ENCODE assay signal across 8 cellular contexts in the genomic region with DNA sequence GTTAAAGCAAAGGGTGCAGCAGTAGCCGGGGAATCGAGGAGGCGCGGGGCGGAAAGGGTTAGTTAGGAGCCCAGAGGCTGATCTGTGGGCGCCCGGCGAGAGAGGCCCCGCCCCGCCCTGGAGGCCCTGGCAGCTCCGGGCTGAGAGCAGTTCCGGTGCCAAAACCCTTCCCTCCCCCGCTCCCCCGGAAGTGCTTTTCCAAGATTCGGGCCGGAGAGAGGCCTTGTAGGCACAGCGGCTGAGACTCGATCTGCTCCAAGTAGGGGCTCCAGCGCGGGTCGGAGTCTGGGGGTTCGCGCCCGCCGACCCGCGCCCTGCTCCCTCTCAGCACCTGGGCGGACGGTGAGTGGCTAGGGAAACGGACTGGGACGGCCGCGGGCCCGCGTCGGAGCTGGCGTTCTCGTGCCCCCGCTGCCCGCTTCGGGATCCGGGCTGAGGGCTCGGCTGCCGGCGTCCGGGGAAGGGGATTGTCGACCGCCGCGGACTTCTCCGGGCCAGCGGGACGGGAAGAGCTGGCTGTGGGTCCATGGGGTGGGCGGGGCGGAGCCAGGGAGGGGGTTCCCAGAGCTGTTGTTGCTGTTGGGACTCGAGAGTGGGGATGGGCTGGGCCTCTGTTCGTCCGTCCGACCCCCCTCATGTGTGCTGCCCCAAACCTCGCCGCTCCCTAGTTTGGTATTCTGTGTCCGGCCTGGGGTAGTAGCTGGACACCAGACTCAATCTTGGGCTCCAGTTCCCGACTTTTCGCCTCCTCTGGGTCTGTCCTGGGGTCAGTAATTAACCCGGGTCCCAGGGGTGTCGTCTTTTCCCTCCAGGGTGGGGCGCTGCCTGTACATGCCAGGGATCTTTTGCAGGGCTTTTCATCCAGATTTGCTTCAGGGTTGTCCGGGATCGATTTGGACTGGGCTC. TPM values are rescaled to one million over a fixed set of nuclear protein-coding genes. Genes with fewer than 3 reads are reported as not detected.
DNase-seq lines count a peak whose midpoint lies in the region; ATAC-seq and TF ChIP-seq lines count a peak whose summit lies in the region.

A gene with protein sequence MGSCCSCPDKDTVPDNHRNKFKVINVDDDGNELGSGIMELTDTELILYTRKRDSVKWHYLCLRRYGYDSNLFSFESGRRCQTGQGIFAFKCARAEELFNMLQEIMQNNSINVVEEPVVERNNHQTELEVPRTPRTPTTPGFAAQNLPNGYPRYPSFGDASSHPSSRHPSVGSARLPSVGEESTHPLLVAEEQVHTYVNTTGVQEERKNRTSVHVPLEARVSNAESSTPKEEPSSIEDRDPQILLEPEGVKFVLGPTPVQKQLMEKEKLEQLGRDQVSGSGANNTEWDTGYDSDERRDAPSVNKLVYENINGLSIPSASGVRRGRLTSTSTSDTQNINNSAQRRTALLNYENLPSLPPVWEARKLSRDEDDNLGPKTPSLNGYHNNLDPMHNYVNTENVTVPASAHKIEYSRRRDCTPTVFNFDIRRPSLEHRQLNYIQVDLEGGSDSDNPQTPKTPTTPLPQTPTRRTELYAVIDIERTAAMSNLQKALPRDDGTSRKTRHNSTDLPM (plus strand): TSS at position 200 of the 906 bp plus-strand sequence. CDS start 98,643 bp downstream, outside the sequence.

- intact Hi-C loops in IMR-90 (cut with micrococcal nuclease): loop anchor here (1.0 to 5.0 kb wide), 3 partner anchors 53 to 100 kb away; no protein-coding TSS in a partner anchor
- intact Hi-C loops in OCI-LY7 (cut with micrococcal nuclease; ENCODE audit: unreplicated experiment): loop anchor here (1.0 kb wide), 1 partner anchor 100 kb away; no protein-coding TSS in a partner anchor

- peaks cover 9% of the 10 kb centered on the region for H3K4me1 ChIP-seq in IMR-90 (ENCODE audit: control insufficient read depth, insufficient read depth, low read length)
- H3K4me1 ChIP-seq in OCI-LY7 (ENCODE audit: insufficient read depth, low read length, poor library complexity, severe bottlenecking): peaks cover 43% of the 10 kb centered on the region
- peaks cover 12% of the 10 kb centered on the region for H3K4me1 ChIP-seq in mucosa of stomach (ENCODE audit: control insufficient read depth, insufficient read depth, low read length)

- peak within 1 kb of the TSS; percentile 90 for H3K27ac ChIP-seq in IMR-90 (ENCODE audit: insufficient read depth, low read length)
- peak within 1 kb of the TSS; percentile 55 for H3K27ac ChIP-seq in OCI-LY7 (ENCODE audit: low read depth, low read length, poor library complexity, severe bottlenecking)

- H3K4me2 ChIP-seq in IMR-90 (ENCODE audit: low read depth, low read length) (peak within 1 kb of the TSS; percentile 94), OCI-LY7 (ENCODE audit: low read length) (peak within 1 kb of the TSS; percentile 99)

- peak within 1 kb of the TSS; percentile 51; the same call in 1 of the 2 replicates for H2BK20ac ChIP-seq in IMR-90 (ENCODE audit: low read depth, low read length)

- TF ChIP-seq POLR2A in IMR-90 (IDR thresholded peaks at IDR 0.05; ENCODE audit: low read depth, low read length) (peak; percentile 89), erythroblast (IDR thresholded peaks at IDR 0.05; ENCODE audit: low read length) (peak; percentile 79)

- H2AFZ ChIP-seq in IMR-90 (replicated peaks; ENCODE audit: low read length, poor library complexity): peak within 1 kb of the TSS; percentile 95
- H2AFZ ChIP-seq in OCI-LY7 (ENCODE audit: low read length): peak within 1 kb of the TSS; percentile 100

- CTCF ChIA-PET in IMR-90 (lab: Yijun Ruan, JAX) (interaction anchor here (0.6 to 1.4 kb wide), 4 partner anchors 82 to 101 kb away, joined by 3 to 5 read pairs (median 4); no protein-coding TSS in a partner anchor), OCI-LY7 (lab: Charles Lee; ENCODE audit: unreplicated experiment) (interaction anchor here (0.5 to 0.6 kb wide), 2 partner anchors 14 to 77 kb away, joined by 3 to 6 read pairs; no protein-coding TSS in a partner anchor)

- H2BK120ac ChIP-seq in IMR-90 (ENCODE audit: low read depth, low read length): peak within 1 kb of the TSS; percentile 67

- H3K4me3 ChIP-seq in IMR-90 (ENCODE audit: insufficient read depth, low read depth, low read length): peak within 1 kb of the TSS; percentile 87
- peak within 1 kb of the TSS; percentile 98 for H3K4me3 ChIP-seq in OCI-LY7 (ENCODE audit: low read depth, low read length, poor library complexity, severe bottlenecking)
- H3K4me3 ChIP-seq in mucosa of stomach (ENCODE audit: low read length): peak within 1 kb of the TSS; percentile 93

- H3K14ac ChIP-seq in IMR-90 (replicated peaks; ENCODE audit: low read depth, low read length): peak within 1 kb of the TSS; percentile 94

- peak within 1 kb of the TSS; percentile 83 for H2AK5ac ChIP-seq in IMR-90 (ENCODE audit: low read depth, low read length)

- peak within 1 kb of the TSS; percentile 99 to 100 for H4K8ac ChIP-seq in IMR-90 (ENCODE audit: low read depth in 2 of 2, low read length in 2 of 2)

- H3K27me3 ChIP-seq in IMR-90 (ENCODE audit: control insufficient read depth, insufficient read depth, low read length) (no peaks in the 10 kb centered on the region), mucosa of stomach (ENCODE audit: control insufficient read depth, insufficient read depth, low read length) (no peaks in the 10 kb centered on the region)

- H3K18ac ChIP-seq in IMR-90 (ENCODE audit: low read depth, low read length): peak within 1 kb of the TSS; percentile 75

- peak within 1 kb of the TSS; percentile 45; the same call in 2 of the 3 replicates for H2BK15ac ChIP-seq in IMR-90 (ENCODE audit: low read depth, low read length)

- TF ChIP-seq RAD21 in IMR-90 (IDR thresholded peaks at IDR 0.05; ENCODE audit: low read length): peak; percentile 59

- TF ChIP-seq CTCF in IMR-90 (conservative IDR thresholded peaks at IDR 0.05; ENCODE audit: low read depth, low read length): peak; percentile 46
- TF ChIP-seq CTCF in OCI-LY7 (conservative IDR thresholded peaks at IDR 0.05; ENCODE audit: low read length): peak; percentile 65

- peak; percentile 97 for ATAC-seq in GM21528 (IDR thresholded peaks at IDR 0.05; ENCODE audit: low FRiP score, unreplicated experiment)
- ATAC-seq in IMR-90 (ENCODE audit: low read depth): peak; percentile 93

- H3K79me1 ChIP-seq in IMR-90 (ENCODE audit: low read depth in 1 of 2, low read length in 2 of 2): peaks cover 3 to 33% of the 10 kb centered on the region in 2 experiments; a peak in 2 of 4 replicates

- BruUV-seq in IMR-90 (replicated peaks; lab: Mats Ljungman, UMichigan) (no TSS peak), OCI-LY7 (replicated peaks; lab: Mats Ljungman, UMichigan) (no TSS peak)

- peak within 1 kb of the TSS; percentile 94 for H3K23ac ChIP-seq in IMR-90 (ENCODE audit: low read depth, low read length)

- no peaks in the 10 kb centered on the region for H3K36me3 ChIP-seq in IMR-90 (ENCODE audit: control insufficient read depth, insufficient read depth, low read length)
- no peaks in the 10 kb centered on the region for H3K36me3 ChIP-seq in OCI-LY7 (ENCODE audit: insufficient read depth, low read length)
- no peaks in the 10 kb centered on the region for H3K36me3 ChIP-seq in mucosa of stomach (ENCODE audit: control insufficient read depth, insufficient read depth, low read length)

- H2AK9ac ChIP-seq in IMR-90 (replicated peaks; ENCODE audit: low read depth, low read length, poor library complexity): peak within 1 kb of the TSS; percentile 98

- 1% methylated on average over 45 of the region's 69 CpGs; no CpG with 5 or more reads in 1 of the 2 experiments for WGBS in IMR-90 (ENCODE audit: extremely low coverage in 2 of 2, insufficient read length in 1 of 2), 2 experiments

- peaks cover 49% of the 10 kb centered on the region for H3K79me2 ChIP-seq in OCI-LY7 (ENCODE audit: insufficient read depth, low read depth, low read length)

- in situ Hi-C loops in IMR-90 (cut with MboI; ENCODE audit: low sequenced_read_pairs): loop anchor here (10.0 kb wide), 1 partner anchor 104 kb away; no protein-coding TSS in a partner anchor

- H4K20me1 ChIP-seq in IMR-90 (ENCODE audit: insufficient read depth, low read length) (peaks cover 38% of the 10 kb centered on the region), OCI-LY7 (ENCODE audit: insufficient read depth, low read length) (peaks cover 13% of the 10 kb centered on the region)

- H3K9me3 ChIP-seq in IMR-90 (ENCODE audit: control insufficient read depth, insufficient read depth, low read length) (no peaks in the 10 kb centered on the region), OCI-LY7 (ENCODE audit: low read length) (no peaks in the 10 kb centered on the region), mucosa of stomach (ENCODE audit: control insufficient read depth, low read length) (no peaks in the 10 kb centered on the region)

- POLR2A ChIA-PET in IMR-90 (lab: Charles Lee; ENCODE audit: unreplicated experiment): no interaction called here
- POLR2A ChIA-PET in OCI-LY7 (lab: Charles Lee): interaction anchor here (0.6 to 1.4 kb wide), 4 partner anchors 12 to 139 kb away, joined by 3 to 6 read pairs (median 4); no protein-coding TSS in a partner anchor

- peak within 1 kb of the TSS; percentile 97 for H4K5ac ChIP-seq in IMR-90 (ENCODE audit: low read depth, low read length)

- no peaks in the 10 kb centered on the region for H3K9me2 ChIP-seq in OCI-LY7 (ENCODE audit: insufficient read depth, low read length)

- peaks cover 8% of the 10 kb centered on the region; the same call in 1 of the 2 replicates for H3K9me1 ChIP-seq in IMR-90 (ENCODE audit: insufficient read depth, low read length)

- dilution Hi-C loops in IMR-90 (cut with HindIII; ENCODE audit: low sequenced_read_pairs, unreplicated experiment): no loop called here

- peak within 1 kb of the TSS; percentile 89 for H2BK5ac ChIP-seq in IMR-90 (ENCODE audit: low read depth, low read length, poor library complexity, severe bottlenecking)

- DNase-seq in DMS153 (lab: John Stamatoyannopoulos, UW) (peak; percentile 79), IMR-90 (peak; percentile 86), OCI-LY7 (ENCODE audit: low spot score) (peak; percentile 86), activated T-cell treated with anti-CD3 and anti-CD28 coated beads for 48 hours (ENCODE audit: low read depth) (peak; percentile 87), erythroblast (lab: John Stamatoyannopoulos, UW) (peak; percentile 90 to 91)
- peak; percentile 65 to 66 for DNase-seq in stimulated activated CD8-positive, alpha-beta memory T cell treated with anti-CD3 and anti-CD28 coated beads, Interleukin-7, amount 100 ng/mL, for 1 hour (ENCODE audit: low read depth in 2 of 2)

- peak within 1 kb of the TSS; percentile 88 for H3K4ac ChIP-seq in IMR-90 (ENCODE audit: low read depth, low read length)

- H3K9ac ChIP-seq in IMR-90 (ENCODE audit: low read depth, low read length): peak within 1 kb of the TSS; percentile 92
- H3K9ac ChIP-seq in mucosa of stomach (ENCODE audit: low read length): peak within 1 kb of the TSS; percentile 94

- H3K56ac ChIP-seq in IMR-90 (ENCODE audit: extremely low read depth, insufficient read depth, low read length): peak within 1 kb of the TSS; percentile 70; the same call in 1 of the 2 replicates

- peak within 1 kb of the TSS; percentile 94 for H4K91ac ChIP-seq in IMR-90 (ENCODE audit: insufficient read depth, low read depth, low read length)

RNA-seq across cellular contexts. Expression of the gene that starts here (rescaled TPM):
- 58.3 and 65.8 TPM in 2 replicates for total RNA-seq in IMR-90 (2012; rRNA removed)
- 12.4 and 13.0 TPM in 2 replicates for polyA plus RNA-seq in IMR-90 (2012; rRNA removed)
- polyA plus RNA-seq in IMR-90 (2012; cell fraction: cytosol; rRNA removed): 2.9 and 5.7 TPM in 2 replicates
- 4.4 and 27.1 TPM in 2 replicates for polyA plus RNA-seq in IMR-90 (2012; cell fraction: nucleus; rRNA removed; ENCODE audit: low replicate concordance)
- 9.9 and 18.5 TPM in 2 replicates for total RNA-seq in OCI-LY7 (2014; rRNA removed; shearing (Covaris generic))
- 10.4 and 11.1 TPM in 2 replicates for total RNA-seq in OCI-LY7 (2022)

Comparison
In these comparisons a context has a peak if more than half of its experiments do, and no peak if none do; other contexts are left out.
1. Peak in every context shown above with its lines: DNase-seq, ATAC-seq, H3K4me3 ChIP-seq and H3K27ac ChIP-seq.